22 cellular contexts compared by ENCODE assay signal in genomic region chr17:61496957-61497653, GRCh38. TPM values are rescaled to one million over a fixed set of nuclear protein-coding genes. Genes with fewer than 3 reads are reported as not detected.
DNase-seq lines count a peak whose midpoint lies in the region; ATAC-seq, FAIRE-seq and TF ChIP-seq lines count a peak whose summit lies in the region.
"Had no signal": no experiment of that assay in that cellular context is flagged by ENCODE, and none has a peak within 500 bp of the region (broad histone marks: within the 10 kb centered on the region; RNA-seq: fewer than 3 reads in every experiment).

No MANE protein-coding gene starts in this region.

- TF ChIP-seq RAD21 in HCT116 (IDR thresholded peaks at IDR 0.05; ENCODE audit: low read depth), result no peak

- H3K36me3 Mint-ChIP-seq in immature natural killer cell, result no peaks in the 10 kb centered on the region
- H3K36me3 Mint-ChIP-seq: CD4-positive, alpha-beta memory T cell had no signal

- no peak overlapping the region for H4K8ac ChIP-seq in mesendoderm (ENCODE audit: low read depth, low read length)

- H3K4me3 Mint-ChIP-seq in immature natural killer cell, result no peak overlapping the region
- H3K4me3 Mint-ChIP-seq: CD4-positive, alpha-beta memory T cell; HFFc6 had no signal

- no peak overlapping the region for H2AFZ ChIP-seq in HCT116 (ENCODE audit: low read depth, low read length, poor library complexity, severe bottlenecking)

- POLR2A ChIA-PET in HCT116 (lab: Charles Lee), result interaction anchor here (0.9 to 2.4 kb wide), 5 partner anchors 11 to 86 kb away, joined by 3 to 10 read pairs (median 6); no protein-coding TSS in a partner anchor

- peaks cover 2 to 8% of the 10 kb centered on the region in 2 donors for H3K4me1 Mint-ChIP-seq in immature natural killer cell

- H3K4me1 ChIP-seq in HCT116 (ENCODE audit: control insufficient read depth in 1 of 2, insufficient read depth in 2 of 2, low read length in 2 of 2) (peaks cover 63 to 69% of the 10 kb centered on the region in 2 experiments), mesendoderm (ENCODE audit: control insufficient read depth, low read depth, low read length) (peaks cover 3% of the 10 kb centered on the region)

- no peak overlapping the region for H2BK15ac ChIP-seq in mesendoderm (replicated peaks; ENCODE audit: low read depth)

- H3K4ac ChIP-seq in mesendoderm (ENCODE audit: low read depth, low read length), result no peak overlapping the region

- no peaks in the 10 kb centered on the region for H3K79me1 ChIP-seq in mesendoderm (ENCODE audit: low read length)

- H3K9me2 ChIP-seq in HCT116 (ENCODE audit: insufficient read depth), result no peaks in the 10 kb centered on the region

- H2BK5ac ChIP-seq in mesendoderm (ENCODE audit: low read length), result no peak overlapping the region

- H3K36me3 ChIP-seq in HCT116 (ENCODE audit: control insufficient read depth in 1 of 2, insufficient read depth in 2 of 2, low read length in 2 of 2), result no peaks in the 10 kb centered on the region
- no peaks in the 10 kb centered on the region for H3K36me3 ChIP-seq in mesendoderm (ENCODE audit: control insufficient read depth, insufficient read depth, low read length)
- H3K36me3 ChIP-seq: BLaER1 had no signal

- no peak for ATAC-seq in HCT116
- ATAC-seq in HG02852 (IDR thresholded peaks at IDR 0.05; ENCODE audit: unreplicated experiment), result no peak
- ATAC-seq: GM12878, K562 had no signal

- FAIRE-seq in urothelium cell line (lab: Jason Lieb, UNC), result peak; percentile 67
- FAIRE-seq: GM12878, K562 had no signal

- TF ChIP-seq CTCF in HCT116 (IDR thresholded peaks at IDR 0.05 in 2 of 3, conservative IDR thresholded peaks at IDR 0.05 in 1 of 3; ENCODE audit: borderline replicate concordance in 1 of 3, insufficient read depth in 1 of 3, low read depth in 2 of 3, low read length in 2 of 3), result no peak
- no peak for TF ChIP-seq CTCF in GM13976 (IDR thresholded peaks at IDR 0.05; ENCODE audit: borderline replicate concordance, control extremely low read depth, extremely low read depth, insufficient read depth, missing control alignments)

- DNase-seq in HCT116 (ENCODE audit: low read depth, low spot score) (no peak), RPMI8226 (peak; percentile 0), mesendoderm (no peak), urothelium cell line (ENCODE audit: low spot score) (no peak), immature natural killer cell (no peak), GM13976 (ENCODE audit: low spot score) (no peak)
- DNase-seq: Caco-2; CD4-positive, alpha-beta memory T cell; DMS 273 treated with DMSO at 0.1 percent for 48 hours; DMS79 treated with DMSO at 0.1 percent for 48 hours; GOT3; HFFc6; NCI-H1092; NCI-H1436 treated with DMSO at 0.1 percent for 48 hours; NCI-H2029; NCI-H2227 treated with DMSO at 0.1 percent for 48 hours; NCI-H510A treated with DMSO at 0.1 percent for 48 hours; NCI-H748 treated with DMSO at 0.1 percent for 48 hours had no signal

- no peak overlapping the region for H3K18ac ChIP-seq in mesendoderm (ENCODE audit: low read length)

- H3K4me2 ChIP-seq in HCT116 (ENCODE audit: low read length) (peak overlapping the region; percentile 77), mesendoderm (ENCODE audit: low read length) (no peak overlapping the region)
- H3K4me2 ChIP-seq: BLaER1 had no signal

- H3K9me3 ChIP-seq in HCT116 (ENCODE audit: control insufficient read depth in 1 of 2, insufficient read depth in 1 of 2, low read depth in 1 of 2, low read length in 2 of 2), result no peaks in the 10 kb centered on the region
- H3K9me3 ChIP-seq: BLaER1, Caco-2 had no signal

- peaks cover 0 to 2% (median 0%) of the 10 kb centered on the region in 6 donors for H3K9me3 Mint-ChIP-seq in immature natural killer cell
- H3K9me3 Mint-ChIP-seq: CD4-positive, alpha-beta memory T cell; HFFc6 had no signal

- H3K23ac ChIP-seq in mesendoderm (ENCODE audit: low read length), result no peak overlapping the region

- in situ Hi-C loops in GM13976 (cut with MboI; ENCODE audit: low sequenced_read_pairs, unreplicated experiment), result no loop called here

- intact Hi-C loops in HCT116 (cut with micrococcal nuclease), result no loop called here

- WGBS in mesendoderm (ENCODE audit: extremely low coverage, insufficient coverage, low lambda C conversion rate), result no CpG with 5 or more reads among the region's 9 CpGs

- H2BK120ac ChIP-seq in mesendoderm (ENCODE audit: low read depth, low read length), result no peak overlapping the region

- H3K79me2 ChIP-seq in HCT116 (ENCODE audit: insufficient read depth, low read length) (no peaks in the 10 kb centered on the region), mesendoderm (ENCODE audit: control insufficient read depth, insufficient read depth, low read length) (no peaks in the 10 kb centered on the region)

- no peak overlapping the region for H4K5ac ChIP-seq in mesendoderm (ENCODE audit: low read length)

- BruUV-seq in HCT116 (replicated peaks; lab: Mats Ljungman, UMichigan), result no TSS peak

- H4K20me1 ChIP-seq in HCT116 (ENCODE audit: insufficient read depth), result no peaks in the 10 kb centered on the region
- H4K20me1 ChIP-seq: BLaER1 had no signal

- H3K27ac ChIP-seq in HCT116 (ENCODE audit: low read depth, low read length), result peak overlapping the region; percentile 92
- no peak overlapping the region for H3K27ac ChIP-seq in mesendoderm (ENCODE audit: low read depth, low read length)
- H3K27ac ChIP-seq: BLaER1 had no signal

- no peak overlapping the region for H2AK5ac ChIP-seq in mesendoderm (ENCODE audit: low read length)

- TF ChIP-seq POLR2A in HCT116 (IDR thresholded peaks at IDR 0.05; ENCODE audit: borderline replicate concordance, extremely low read depth, insufficient read depth, insufficient read length), result no peak

- H3K9ac ChIP-seq in HCT116 (ENCODE audit: low read length), result peak overlapping the region; percentile 63
- H3K9ac ChIP-seq in mesendoderm (ENCODE audit: low read length), result no peak overlapping the region
- H3K9ac ChIP-seq: BLaER1 had no signal

- peak overlapping the region; percentile 3 for H3K56ac ChIP-seq in mesendoderm (ENCODE audit: low read length)

- CTCF ChIA-PET in HCT116 (lab: Charles Lee), result interaction anchor here (1.0 to 1.3 kb wide), 2 partner anchors 14 to 78 kb away, joined by 3 to 4 read pairs; no protein-coding TSS in a partner anchor

- H3K4me3 ChIP-seq in HCT116 (replicated peaks in 1 of 2; ENCODE audit: low read depth in 1 of 2, low read length in 2 of 2) (peak overlapping the region; percentile 47 to 59), mesendoderm (ENCODE audit: low read length) (no peak overlapping the region)
- H3K4me3 ChIP-seq: BLaER1, GM12878, K562 had no signal

- H3K27ac Mint-ChIP-seq in immature natural killer cell, result no peak overlapping the region
- H3K27ac Mint-ChIP-seq: CD4-positive, alpha-beta memory T cell; HFFc6 had no signal

- H3K27me3 Mint-ChIP-seq in immature natural killer cell (ENCODE audit: low read depth in 3 of 3), result peaks cover 0 to 2% (median 2%) of the 10 kb centered on the region in 3 donors

- RAD21 ChIA-PET in HCT116 (lab: Charles Lee; ENCODE audit: low non-redundant PET in 1 of 2, low total read pairs in 2 of 2, uncharacterized antibody in 2 of 2, unreplicated experiment in 2 of 2), result no interaction called here

- no peaks in the 10 kb centered on the region for H3K27me3 ChIP-seq in HCT116 (ENCODE audit: insufficient read depth, low read length)
- no peaks in the 10 kb centered on the region for H3K27me3 ChIP-seq in mesendoderm (ENCODE audit: insufficient read depth, low read length, poor library complexity)
- H3K27me3 ChIP-seq: BLaER1 had no signal

TF ChIP-seq in HCT116, 20 proteins besides CTCF, POLR2A, EP300 and RAD21:
- 0 out of 2 replicates have a peak, but pooled peaks have one; percentile 1 for TF ChIP-seq MAX (IDR thresholded peaks at IDR 0.05)
- TF ChIP-seq ZFX (IDR thresholded peaks at IDR 0.05), result no peak
TF ChIP-seq in HCT116: peak in this region for 1.

RNA-seq across cellular contexts. Expression of gene TBX4, which starts 44.9 kb away (rescaled TPM):
- 0.27 TPM for total RNA-seq in HCT116 (2021; ENCODE audit: unreplicated experiment)
- 0.36 and 0.41 TPM in 2 replicates for polyA plus RNA-seq in HCT116 (2012)
- polyA plus RNA-seq in mesendoderm (2013, experiment 1 of 2), result 0.06 TPM
- 0.13 TPM for polyA plus RNA-seq in mesendoderm (2013, experiment 2 of 2)
- polyA plus RNA-seq in immature natural killer cell, result not detected
- total RNA-seq: CD4-positive, alpha-beta memory T cell; GM12878; K562 had no signal
- polyA plus RNA-seq: CD4-positive, alpha-beta memory T cell; K562 had no signal
